26 cellular contexts compared by ENCODE assay signal in genomic region chr2:122697415-122697814, GRCh38.
"Had no signal": no experiment of that assay in that cellular context is flagged by ENCODE, and none has a peak within 500 bp of the region (broad histone marks: within the 10 kb centered on the region; RNA-seq: fewer than 3 reads in every experiment).

No MANE protein-coding gene starts in this region.

- FAIRE-seq: endometrium, endothelial cell of umbilical vein, frontal cortex had no signal

- H3K36me3 ChIP-seq: colonic mucosa, esophagus muscularis mucosa, esophagus squamous epithelium, gastrocnemius medialis, gastroesophageal sphincter, heart left ventricle, heart right ventricle had no signal

- DNase-seq: colonic mucosa; cortex of kidney; dermis blood vessel endothelial cell; dorsolateral prefrontal cortex; effector CD8-positive, alpha-beta T cell; effector memory CD4-positive, alpha-beta T cell; effector memory CD8-positive, alpha-beta T cell; endodermal cell; erythroblast; esophagus squamous epithelium; foreskin fibroblast; foreskin keratinocyte; foreskin melanocyte; gastrocnemius medialis; glutamatergic neuron; head of caudate nucleus; heart left ventricle; heart right ventricle had no signal

- ATAC-seq: effector memory CD8-positive, alpha-beta T cell; esophagus mucosa; foreskin keratinocyte; gastrocnemius medialis; gastroesophageal sphincter; heart left ventricle; heart right ventricle had no signal

- H3K4me3 ChIP-seq: colonic mucosa, coronary artery, dorsolateral prefrontal cortex, esophagus muscularis mucosa, esophagus squamous epithelium, gastrocnemius medialis, gastroesophageal sphincter, heart left ventricle, heart right ventricle had no signal

- H3K9me3 ChIP-seq: colonic mucosa, esophagus muscularis mucosa, esophagus squamous epithelium, gastrocnemius medialis, gastroesophageal sphincter, heart left ventricle, heart right ventricle had no signal

- H3K27me3 ChIP-seq: colonic mucosa, dorsolateral prefrontal cortex, esophagus muscularis mucosa, esophagus squamous epithelium, foreskin keratinocyte, gastrocnemius medialis, gastroesophageal sphincter, heart left ventricle, heart right ventricle had no signal

- H3K4me1 ChIP-seq: colonic mucosa, esophagus muscularis mucosa, esophagus squamous epithelium, foreskin keratinocyte, gastrocnemius medialis, gastroesophageal sphincter, heart left ventricle, heart right ventricle had no signal

- H3K27ac ChIP-seq: colonic mucosa, coronary artery, dorsolateral prefrontal cortex, epithelial cell of prostate, esophagus muscularis mucosa, esophagus squamous epithelium, foreskin keratinocyte, gastrocnemius medialis, gastroesophageal sphincter, heart left ventricle, heart right ventricle had no signal
